In the genomic region with DNA sequence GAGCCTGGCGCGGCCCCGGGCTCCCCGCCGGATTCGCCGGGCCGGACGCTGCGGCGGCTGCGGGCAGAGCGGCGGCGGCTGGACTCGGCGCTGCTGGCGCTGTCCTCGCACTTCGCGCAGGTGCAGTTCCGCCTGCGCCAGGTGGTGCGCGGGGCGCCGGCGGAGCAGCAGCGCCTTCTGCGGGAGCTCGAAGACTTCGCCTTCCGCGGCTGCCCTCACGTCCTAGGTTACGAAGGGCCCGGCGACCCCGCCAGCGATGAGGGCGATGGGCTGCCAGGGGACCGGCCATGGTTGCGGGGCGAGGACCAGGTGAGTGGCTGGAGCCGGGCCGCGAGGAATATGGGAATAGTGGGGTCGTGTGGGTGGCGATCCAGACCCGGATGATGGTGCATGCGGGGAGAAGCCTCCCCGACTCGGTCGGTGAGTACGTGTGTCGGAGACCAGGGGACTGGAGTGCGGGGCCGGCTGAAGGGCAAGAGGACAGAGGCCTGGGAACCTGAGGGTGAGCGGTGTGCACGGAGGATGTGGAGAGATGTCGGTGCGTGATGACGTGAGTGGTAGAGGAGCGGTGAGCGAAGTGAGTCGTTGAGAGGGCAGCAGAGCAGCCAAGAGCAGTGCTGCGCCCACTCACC, we compare ENCODE assay signal across 8 cellular contexts. TPM values are rescaled to one million over a fixed set of nuclear protein-coding genes. Genes with fewer than 3 reads are reported as not detected.
DNase-seq lines count a peak whose midpoint lies in the region; ATAC-seq, FAIRE-seq and TF ChIP-seq lines count a peak whose summit lies in the region.

No MANE protein-coding gene starts in this region.

- H3K27ac ChIP-seq in RWPE1 = peak overlapping the region; percentile 90

- H3K4me1 Mint-ChIP-seq in CD14-positive monocyte (peaks cover 50% of the 10 kb centered on the region), type B pancreatic cell (ENCODE audit: unreplicated experiment) (peaks cover 13% of the 10 kb centered on the region)

- POLR2A ChIA-PET in RWPE1 (lab: Yijun Ruan, JAX; ENCODE audit: low non-redundant PET) = interaction anchor here (0.6 kb wide), 1 partner anchor 24 kb away, joined by 3 read pairs; no protein-coding TSS in a partner anchor

- H3K4me3 ChIP-seq in foreskin fibroblast (ENCODE audit: low read depth in 1 of 2, low read length in 2 of 2) = peak overlapping the region; percentile 70 to 93

- CTCF ChIA-PET in RWPE1 (lab: Yijun Ruan, JAX) = interaction anchor here (0.7 to 1.0 kb wide), 2 partner anchors 17 to 77 kb away, joined by 3 read pairs; partner anchors contain the start of gene RPL27

- H3K36me3 Mint-ChIP-seq in CD14-positive monocyte (peaks cover 6 to 20% of the 10 kb centered on the region in 2 donors), type B pancreatic cell (peaks cover 5% of the 10 kb centered on the region)

- FAIRE-seq in HTR-8/SVneo (lab: Jason Lieb, UNC) = peak; percentile 13

- H3K4me3 Mint-ChIP-seq in CD14-positive monocyte = peak overlapping the region; percentile 99 to 100
- peak overlapping the region; percentile 99 for H3K4me3 Mint-ChIP-seq in type B pancreatic cell

- DNase-seq in CD14-positive monocyte (ENCODE audit: low spot score) (no peak), HTR-8/SVneo (ENCODE audit: insufficient read length, low spot score) (peak; percentile 63), RWPE1 (ENCODE audit: low spot score) (peak; percentile 65), foreskin fibroblast (peak; percentile 55 to 76), nucleus accumbens (lab: John Stamatoyannopoulos, UW) (peak in 42 of 56 donors; percentile 3 to 69 (median 38)), type B pancreatic cell (ENCODE audit: extremely low spot score, unreplicated experiment) (peak; percentile 74)
- DNase-seq in activated effector memory CD4-positive, alpha-beta T cell treated with Interleukin-2 at 50 U/mL for 16 hours = peak; percentile 31

- H3K27ac Mint-ChIP-seq in CD14-positive monocyte = peak overlapping the region; percentile 42 to 92 (median 85)
- peak overlapping the region; percentile 98 for H3K27ac Mint-ChIP-seq in type B pancreatic cell

- TF ChIP-seq CTCF in CD14-positive monocyte (IDR thresholded peaks at IDR 0.05) (no peak), RWPE1 (conservative IDR thresholded peaks at IDR 0.05; ENCODE audit: low read depth) (peak; percentile 33; the same call in 1 of the 2 replicates), foreskin fibroblast (IDR thresholded peaks at IDR 0.05; ENCODE audit: low read depth, low read length) (no peak), type B pancreatic cell (conservative IDR thresholded peaks at IDR 0.05) (peak; percentile 29)

- H3K9me3 Mint-ChIP-seq in CD14-positive monocyte (no peaks in the 10 kb centered on the region), type B pancreatic cell (no peaks in the 10 kb centered on the region)

- peak; percentile 55 for ATAC-seq in GM19397 (IDR thresholded peaks at IDR 0.05; ENCODE audit: unreplicated experiment)

- intact Hi-C loops in CD14-positive monocyte (cut with micrococcal nuclease) = no loop called here

- H3K27me3 Mint-ChIP-seq in CD14-positive monocyte (ENCODE audit: low read depth in 3 of 3) (peaks cover 2 to 4% (median 3%) of the 10 kb centered on the region in 3 donors), type B pancreatic cell (no peaks in the 10 kb centered on the region)

RNA-seq across cellular contexts. Expression of gene RUNDC1, which starts 0.5 kb away (rescaled TPM):
- polyA plus RNA-seq in CD14-positive monocyte = 10 to 100 TPM in 1 of 2 donors, 1 to 10 TPM in 1; 7.5 to 10.3 TPM
- 18.2 and 19.7 TPM in 2 replicates for total RNA-seq in type B pancreatic cell (ENCODE audit: low replicate concordance)

RNA-seq across cellular contexts. Expression of gene PTGES3L, which starts 1.0 kb away (rescaled TPM):
- polyA plus RNA-seq in CD14-positive monocyte = not detected
- total RNA-seq in type B pancreatic cell (ENCODE audit: low replicate concordance) = 1.0 and 1.5 TPM in 2 replicates

RNA-seq across cellular contexts. Expression of gene AARSD1, which starts 16.6 kb away (rescaled TPM):
- 10 to 100 TPM; 14.4 to 17.4 TPM for polyA plus RNA-seq in CD14-positive monocyte
- total RNA-seq in type B pancreatic cell (ENCODE audit: low replicate concordance) = 37.0 and 60.0 TPM in 2 replicates

RNA-seq across cellular contexts. Expression of gene RPL27, which starts 17.3 kb away (rescaled TPM):
- polyA plus RNA-seq in CD14-positive monocyte = 1,000 to 10,000 TPM; 1,073 to 1,232 TPM
- 1,148 and 1,194 TPM in 2 replicates for total RNA-seq in type B pancreatic cell (ENCODE audit: low replicate concordance)

RNA-seq across cellular contexts. Expression of gene IFI35, which starts 25.7 kb away (rescaled TPM):
- 100 to 1,000 TPM; 106 to 152 TPM for polyA plus RNA-seq in CD14-positive monocyte
- 6.6 and 8.8 TPM in 2 replicates for total RNA-seq in type B pancreatic cell (ENCODE audit: low replicate concordance)

Comparison
In these comparisons a context has a peak if more than half of its experiments do, and no peak if none do; other contexts are left out.
1. CTCF ChIP-seq: peak in RWPE1 (single experiment) and type B pancreatic cell (single experiment); none in CD14-positive monocyte (single experiment) and foreskin fibroblast (single experiment).